Comparison of ENCODE assay signal across 22 cellular contexts in the genomic region with DNA sequence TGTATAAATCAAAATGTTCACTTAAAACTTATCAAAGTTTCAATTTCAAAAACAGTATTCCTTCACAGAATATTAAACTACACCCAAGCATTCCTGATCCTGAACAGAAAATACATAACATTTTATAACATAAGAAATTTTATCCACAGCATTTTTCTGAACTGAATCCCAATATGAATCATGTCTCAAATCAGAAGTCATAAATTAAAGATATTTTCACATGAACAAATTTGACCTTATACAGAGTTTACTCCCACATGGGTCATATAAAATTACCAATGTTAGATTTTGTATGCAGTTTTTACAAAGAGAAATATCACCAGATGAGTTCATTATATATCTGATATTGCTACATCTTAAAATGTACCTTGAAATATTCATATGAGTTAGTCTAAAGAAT. TPM values are rescaled to one million over a fixed set of nuclear protein-coding genes. Genes with fewer than 3 reads are reported as not detected.
A peak's percentile ranks its signal among the peaks of the same experiment; 100 is the strongest.
DNase-seq lines count a peak whose midpoint lies in the region; FAIRE-seq and TF ChIP-seq lines count a peak whose summit lies in the region.
"Had no signal": no experiment of that assay in that cellular context is flagged by ENCODE, and none has a peak within 500 bp of the region (broad histone marks: within the 10 kb centered on the region; RNA-seq: fewer than 3 reads in every experiment).

No MANE protein-coding gene starts in this region.

- DNase-seq in MCF 10A (ENCODE audit: unreplicated experiment) (no peak), mammary epithelial cell (no peak), keratinocyte (ENCODE audit: low read depth, low spot score) (no peak), D721Med (ENCODE audit: insufficient read length, low spot score) (no peak), GM19239 (ENCODE audit: insufficient read length, low spot score) (no peak), ACHN (no peak)
- DNase-seq in CD4-positive, alpha-beta memory T cell = no peak
- DNase-seq: activated CD8-positive, alpha-beta T cell treated with anti-CD3 and anti-CD28 coated beads for 36 hours; amniotic stem cell; BE2C; cortex of kidney; H7; heart right ventricle; left ventricle myocardium inferior; NCI-H146; NCI-H526 treated with DMSO at 0.1 percent for 48 hours; stimulated activated CD4-positive, alpha-beta T cell treated with anti-CD3 and anti-CD28 coated beads, Interleukin-2, amount 100 ng/mL, for 24 hours; stimulated activated naive CD4-positive, alpha-beta T cell treated with Interleukin-2 at 50 U/mL for 16 hours had no signal

- H3K27ac Mint-ChIP-seq in MCF 10A (ENCODE audit: low read depth, unreplicated experiment) = peak overlapping the region; percentile 34
- no peak overlapping the region for H3K27ac Mint-ChIP-seq in CD4-positive, alpha-beta memory T cell
- H3K27ac Mint-ChIP-seq: activated CD8-positive, alpha-beta T cell treated with anti-CD3 and anti-CD28 coated beads for 36 hours; progenitor cell of endocrine pancreas had no signal

- POLR2A ChIA-PET in MCF 10A (lab: Yijun Ruan, JAX) = no interaction called here
- POLR2A ChIA-PET in CD4-positive, alpha-beta memory T cell (lab: Charles Lee; ENCODE audit: partially characterized antibody) = no interaction called here

- H3K79me2 ChIP-seq in mammary epithelial cell (ENCODE audit: insufficient read depth, low read length) (peaks cover 52% of the 10 kb centered on the region), keratinocyte (ENCODE audit: control insufficient read depth, insufficient read depth, low read length) (peaks cover 42% of the 10 kb centered on the region)

- peaks cover 4% of the 10 kb centered on the region for H3K36me3 ChIP-seq in mammary epithelial cell (ENCODE audit: insufficient read depth, low read length)
- H3K36me3 ChIP-seq in keratinocyte (ENCODE audit: control insufficient read depth in 2 of 2, extremely low read depth in 1 of 2, insufficient read depth in 2 of 2, low read length in 2 of 2) = peaks cover 0 to 3% of the 10 kb centered on the region in 2 experiments
- H3K36me3 ChIP-seq in CD4-positive, alpha-beta memory T cell (ENCODE audit: insufficient read depth, low read length) = peaks cover 6% of the 10 kb centered on the region
- H3K36me3 ChIP-seq: BE2C had no signal

- H2AFZ ChIP-seq in mammary epithelial cell (ENCODE audit: low read depth, low read length) (no peak overlapping the region), keratinocyte (ENCODE audit: control insufficient read depth, low read length) (no peak overlapping the region)

- no peaks in the 10 kb centered on the region for H4K20me1 ChIP-seq in mammary epithelial cell (ENCODE audit: insufficient read depth, low read length)
- no peaks in the 10 kb centered on the region for H4K20me1 ChIP-seq in keratinocyte (ENCODE audit: control insufficient read depth, extremely low read depth, insufficient read depth, low read length)

- TF ChIP-seq CTCF in MCF 10A (IDR thresholded peaks at IDR 0.05; ENCODE audit: unreplicated experiment) (no peak), mammary epithelial cell (conservative IDR thresholded peaks at IDR 0.05 in 1 of 2, IDR thresholded peaks at IDR 0.05 in 1 of 2; ENCODE audit: extremely low read depth in 1 of 2, insufficient read depth in 1 of 2, low read depth in 1 of 2, low read length in 2 of 2) (no peak), keratinocyte (optimal IDR thresholded peaks at IDR 0.05 in 1 of 3, IDR thresholded peaks at IDR 0.05 in 1 of 3, conservative IDR thresholded peaks at IDR 0.05 in 1 of 3; ENCODE audit: extremely low read depth in 1 of 3, insufficient read depth in 2 of 3, low read length in 3 of 3) (no peak), D721Med (IDR thresholded peaks at IDR 0.05; ENCODE audit: insufficient read depth, missing control alignments) (no peak)

- FAIRE-seq in TTC549 (lab: Jason Lieb, UNC) (peak; percentile 43), keratinocyte (lab: Jason Lieb, UNC) (no peak), D721Med (lab: Jason Lieb, UNC) (no peak), GM19239 (lab: Jason Lieb, UNC) (no peak)
- FAIRE-seq: K562 had no signal

- peaks cover 28% of the 10 kb centered on the region for H3K36me3 Mint-ChIP-seq in MCF 10A (ENCODE audit: insufficient read depth, unreplicated experiment)
- H3K36me3 Mint-ChIP-seq in CD4-positive, alpha-beta memory T cell = peaks cover 2 to 9% of the 10 kb centered on the region in 2 donors

- peaks cover 37% of the 10 kb centered on the region for H3K4me1 Mint-ChIP-seq in MCF 10A (ENCODE audit: insufficient read depth, unreplicated experiment)
- H3K4me1 Mint-ChIP-seq in CD4-positive, alpha-beta memory T cell = peaks cover 43 to 66% (median 54%) of the 10 kb centered on the region in 4 donors

- no peaks in the 10 kb centered on the region for H3K9me1 ChIP-seq in keratinocyte (ENCODE audit: control insufficient read depth, extremely low read depth, insufficient read depth, low read length)

- dilution Hi-C loops in mammary epithelial cell (cut with HindIII; ENCODE audit: low sequenced_read_pairs) (no loop called here), keratinocyte (cut with MboI; ENCODE audit: extremely low pct_ligation_motif_present, low sequenced_read_pairs) (no loop called here)

- H3K4me3 Mint-ChIP-seq in MCF 10A (ENCODE audit: unreplicated experiment) = no peak overlapping the region
- H3K4me3 Mint-ChIP-seq in CD4-positive, alpha-beta memory T cell = peak overlapping the region in 2 of 8 donors; percentile 35 to 48
- H3K4me3 Mint-ChIP-seq: activated CD8-positive, alpha-beta T cell treated with anti-CD3 and anti-CD28 coated beads for 36 hours had no signal

- H3K27me3 ChIP-seq in mammary epithelial cell (ENCODE audit: insufficient read depth, low read length) = no peaks in the 10 kb centered on the region
- no peaks in the 10 kb centered on the region for H3K27me3 ChIP-seq in keratinocyte (ENCODE audit: control insufficient read depth, extremely low read depth, insufficient read depth, low read length)
- no peaks in the 10 kb centered on the region for H3K27me3 ChIP-seq in CD4-positive, alpha-beta memory T cell (ENCODE audit: insufficient read depth, low read length)
- H3K27me3 ChIP-seq: BE2C, heart right ventricle had no signal

- H3K27ac ChIP-seq in mammary epithelial cell (ENCODE audit: insufficient read depth, low read depth, low read length) = no peak overlapping the region
- no peak overlapping the region for H3K27ac ChIP-seq in keratinocyte (ENCODE audit: control insufficient read depth, insufficient read depth, low read length)
- no peak overlapping the region for H3K27ac ChIP-seq in CD4-positive, alpha-beta memory T cell (ENCODE audit: low read depth, low read length)
- H3K27ac ChIP-seq: 22Rv1, heart right ventricle, left ventricle myocardium inferior had no signal

- no peaks in the 10 kb centered on the region for H3K9me3 Mint-ChIP-seq in MCF 10A (ENCODE audit: unreplicated experiment)
- H3K9me3 Mint-ChIP-seq in CD4-positive, alpha-beta memory T cell = no peaks in the 10 kb centered on the region
- H3K9me3 Mint-ChIP-seq: activated CD8-positive, alpha-beta T cell treated with anti-CD3 and anti-CD28 coated beads for 36 hours had no signal

- H3K4me1 ChIP-seq in mammary epithelial cell (ENCODE audit: insufficient read depth, low read length) (peaks cover 8% of the 10 kb centered on the region), keratinocyte (ENCODE audit: control insufficient read depth, extremely low read depth, insufficient read depth, low read length) (peaks cover 17% of the 10 kb centered on the region)
- peaks cover 64% of the 10 kb centered on the region for H3K4me1 ChIP-seq in CD4-positive, alpha-beta memory T cell (ENCODE audit: insufficient read depth, low read length)

- H3K9ac ChIP-seq in mammary epithelial cell (ENCODE audit: insufficient read depth, low read length) (no peak overlapping the region), keratinocyte (ENCODE audit: control insufficient read depth, extremely low read depth, insufficient read depth, low read length) (no peak overlapping the region)

- in situ Hi-C loops in mammary epithelial cell (cut with MboI; ENCODE audit: low sequenced_read_pairs in 2 of 2) = no loop called here
- in situ Hi-C loops in ACHN (cut with HindIII; ENCODE audit: low pct_ligation_motif_present, low pct_unique_long_range_greater_than_20kb, low sequenced_read_pairs) = no loop called here

- no TSS peak for BruUV-seq in MCF 10A (replicated peaks; lab: Mats Ljungman, UMichigan)
- no TSS peak for BruUV-seq in mammary epithelial cell (replicated peaks; lab: Mats Ljungman, UMichigan)

- intact Hi-C loops in MCF 10A (cut with micrococcal nuclease) = no loop called here
- intact Hi-C loops in mammary epithelial cell (cut with micrococcal nuclease) = no loop called here
- intact Hi-C loops in CD4-positive, alpha-beta memory T cell (cut with micrococcal nuclease) = no loop called here

- no peak overlapping the region for H3K4me3 ChIP-seq in mammary epithelial cell (replicated peaks in 1 of 3; ENCODE audit: insufficient read depth in 1 of 3, low read depth in 2 of 3, low read length in 3 of 3)
- no peak overlapping the region for H3K4me3 ChIP-seq in keratinocyte (ENCODE audit: control insufficient read depth in 2 of 3, extremely low read depth in 1 of 3, insufficient read depth in 2 of 3, low read depth in 1 of 3, low read length in 3 of 3)
- H3K4me3 ChIP-seq in CD4-positive, alpha-beta memory T cell (ENCODE audit: low read length in 2 of 2) = no peak overlapping the region
- H3K4me3 ChIP-seq: heart right ventricle, K562, left ventricle myocardium inferior had no signal

- no peaks in the 10 kb centered on the region for H3K9me3 ChIP-seq in mammary epithelial cell (replicated peaks; ENCODE audit: insufficient read depth, low read length)
- H3K9me3 ChIP-seq in keratinocyte (ENCODE audit: control insufficient read depth, low read depth, low read length) = no peaks in the 10 kb centered on the region
- H3K9me3 ChIP-seq in CD4-positive, alpha-beta memory T cell (ENCODE audit: control insufficient read depth in 1 of 2, low read length in 2 of 2) = no peaks in the 10 kb centered on the region
- H3K9me3 ChIP-seq: BE2C, heart right ventricle, left ventricle myocardium inferior had no signal

- CTCF ChIA-PET in MCF 10A (lab: Yijun Ruan, JAX) (interaction anchor here (1.1 to 2.1 kb wide), 2 partner anchors 15 to 134 kb away, joined by 3 to 6 read pairs; no protein-coding TSS in a partner anchor), mammary epithelial cell (lab: Charles Lee; ENCODE audit: low non-redundant PET) (no interaction called here)
- CTCF ChIA-PET in CD4-positive, alpha-beta memory T cell (lab: Charles Lee; ENCODE audit: partially characterized antibody) = interaction anchor here (0.5 kb wide), 1 partner anchor 69 kb away, joined by 3 read pairs; no protein-coding TSS in a partner anchor

- H3K4me2 ChIP-seq in mammary epithelial cell (ENCODE audit: insufficient read depth, low read depth, low read length) (no peak overlapping the region), keratinocyte (ENCODE audit: control insufficient read depth, extremely low read depth, insufficient read depth, low read depth, low read length) (peak overlapping the region; percentile 16)

- no peaks in the 10 kb centered on the region for H3K27me3 Mint-ChIP-seq in MCF 10A (ENCODE audit: insufficient read depth, unreplicated experiment)
- no peaks in the 10 kb centered on the region for H3K27me3 Mint-ChIP-seq in CD4-positive, alpha-beta memory T cell
- H3K27me3 Mint-ChIP-seq: activated CD8-positive, alpha-beta T cell treated with anti-CD3 and anti-CD28 coated beads for 36 hours; progenitor cell of endocrine pancreas had no signal

RNA-seq across cellular contexts. Expression of a gene that starts 6.0 kb away (rescaled TPM):
- total RNA-seq in MCF 10A (2022) (17.9 and 18.4 TPM in 2 replicates), mammary epithelial cell (10 to 100 TPM; 11.2 to 23.5 TPM)
- polyA plus RNA-seq in mammary epithelial cell (3.1 TPM), keratinocyte (3.5 to 5.2 TPM (median 4.1 TPM) in 3 replicates)
- polyA minus RNA-seq in mammary epithelial cell (8.4 TPM), keratinocyte (3.7 to 18.9 TPM (median 13.4 TPM) in 3 replicates)
- polyA plus RNA-seq in keratinocyte (2011; ENCODE audit: low read depth) = 5.9 TPM
- 2.0 and 4.3 TPM in 2 replicates for polyA plus RNA-seq in keratinocyte (2011; cell fraction: cytosol; rRNA removed)
- 3.5 and 4.9 TPM in 2 replicates for polyA plus RNA-seq in keratinocyte (2011; cell fraction: nucleus; rRNA removed)
- 3.7 TPM in 2 replicates for polyA plus RNA-seq in keratinocyte (2012; ENCODE audit: low replicate concordance)
- polyA minus RNA-seq in keratinocyte (2011; cell fraction: cytosol; rRNA and poly(A)+ RNA removed) = 9.2 TPM
- polyA minus RNA-seq in keratinocyte (2011; cell fraction: nucleus; rRNA and poly(A)+ RNA removed) = 9.3 and 18.0 TPM in 2 replicates
- 10 to 100 TPM; 12.8 to 13.9 TPM for total RNA-seq in CD4-positive, alpha-beta memory T cell
- polyA plus RNA-seq in CD4-positive, alpha-beta memory T cell = 1 to 10 TPM; 1.2 to 2.9 TPM

RNA-seq across cellular contexts. Expression of a gene that starts 48.6 kb away (rescaled TPM):
- total RNA-seq in MCF 10A (2022) (22.3 and 32.8 TPM in 2 replicates), mammary epithelial cell (10 to 100 TPM in 1 of 2 donors, 1 to 10 TPM in 1; 3.2 to 21.9 TPM)
- polyA plus RNA-seq in mammary epithelial cell (6.7 TPM), keratinocyte (2.1 to 10.0 TPM (median 5.3 TPM) in 3 replicates)
- polyA minus RNA-seq in mammary epithelial cell (22.8 TPM), keratinocyte (1.7 to 17.5 TPM (median 2.2 TPM) in 3 replicates)
- polyA plus RNA-seq in keratinocyte (2011; ENCODE audit: low read depth) = 1.7 TPM
- 1.0 and 2.5 TPM in 2 replicates for polyA plus RNA-seq in keratinocyte (2011; cell fraction: cytosol; rRNA removed)
- 5.9 and 8.8 TPM in 2 replicates for polyA plus RNA-seq in keratinocyte (2011; cell fraction: nucleus; rRNA removed)
- polyA plus RNA-seq in keratinocyte (2012; ENCODE audit: low replicate concordance) = 0.71 and 8.0 TPM in 2 replicates
- polyA minus RNA-seq in keratinocyte (2011; cell fraction: cytosol; rRNA and poly(A)+ RNA removed) = 2.1 TPM
- polyA minus RNA-seq in keratinocyte (2011; cell fraction: nucleus; rRNA and poly(A)+ RNA removed) = 6.9 and 15.7 TPM in 2 replicates
- total RNA-seq in CD4-positive, alpha-beta memory T cell = under 1 TPM; 0.30 to 0.38 TPM
- under 1 TPM in 1 of 2 donors, not detected in 1; 0.01 TPM for polyA plus RNA-seq in CD4-positive, alpha-beta memory T cell
